Comparison of ENCODE assay signal across 23 cellular contexts in the genomic region with DNA sequence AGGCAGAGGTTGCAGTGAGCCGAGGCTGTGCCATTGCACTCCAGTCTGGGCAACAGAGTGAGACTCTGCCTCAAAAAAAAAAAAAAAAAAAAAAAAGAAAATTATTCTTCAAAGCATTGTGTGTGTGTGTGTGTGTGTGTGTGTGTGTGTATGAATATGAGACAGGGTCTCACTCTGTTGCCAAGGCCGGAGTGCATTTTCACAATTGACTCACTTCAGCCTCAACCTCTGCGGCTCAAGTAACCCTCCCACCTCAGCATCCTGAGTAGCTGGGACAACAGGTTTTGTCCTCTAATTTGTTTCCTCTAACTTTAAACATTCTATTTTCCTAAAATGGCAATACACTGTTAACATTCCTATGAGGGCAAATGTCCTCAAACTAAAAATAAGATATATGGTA. TPM values are rescaled to one million over a fixed set of nuclear protein-coding genes. Genes with fewer than 3 reads are reported as not detected.
A peak's percentile ranks its signal among the peaks of the same experiment; 100 is the strongest.
DNase-seq lines count a peak whose midpoint lies in the region; TF ChIP-seq lines count a peak whose summit lies in the region.
"Had no signal": no experiment of that assay in that cellular context is flagged by ENCODE, and none has a peak within 500 bp of the region (broad histone marks: within the 10 kb centered on the region; RNA-seq: fewer than 3 reads in every experiment).

No MANE protein-coding gene starts in this region.

- no peaks in the 10 kb centered on the region for H3K27me3 ChIP-seq in DOHH2 (ENCODE audit: control insufficient read depth, low read length)
- H3K27me3 ChIP-seq: BLaER1 treated with 17β-estradiol and CSF1 and Interleukin-3, amounts not matched to agents 10 nM and 100 nM; MG63 had no signal

- no peak overlapping the region for H3K4me3 ChIP-seq in DOHH2 (ENCODE audit: low read length)
- H3K4me3 ChIP-seq in foreskin fibroblast (ENCODE audit: low read depth in 1 of 2, low read length in 2 of 2) = no peak overlapping the region
- H3K4me3 ChIP-seq: BLaER1 treated with 17β-estradiol and CSF1 and Interleukin-3, amounts not matched to agents 10 nM and 100 nM; GM23338; MG63 had no signal

- peaks cover 16% of the 10 kb centered on the region for H3F3A ChIP-seq in DOHH2 (ENCODE audit: control insufficient read depth, insufficient read depth)

- DNase-seq in activated naive CD4-positive, alpha-beta T cell treated with anti-CD3 and anti-CD28 coated beads, Interleukin-2, amount 50 U/mL, for 16 hours = no peak
- DNase-seq in chondrocyte (ENCODE audit: low spot score) (no peak), osteocyte (ENCODE audit: extremely low spot score, unreplicated experiment) (no peak), NCI-H748 (lab: John Stamatoyannopoulos, UW; ENCODE audit: unreplicated experiment) (no peak), foreskin fibroblast (no peak)
- DNase-seq: AML-193; Caco-2; CD8-positive, alpha-beta T cell; DMS79 treated with DMSO at 0.1 percent for 48 hours; H9; KBM-7; MG63; NCI-H2029; NCI-H446; NCI-H524 treated with DMSO at 0.1 percent for 48 hours; SHP77 had no signal

- no peaks in the 10 kb centered on the region for H4K20me1 ChIP-seq in DOHH2 (ENCODE audit: control insufficient read depth, insufficient read depth, low read depth, low read length)
- H4K20me1 ChIP-seq: BLaER1 treated with 17β-estradiol and CSF1 and Interleukin-3, amounts not matched to agents 10 nM and 100 nM had no signal

- H3K9me2 ChIP-seq in DOHH2 (replicated peaks; ENCODE audit: control insufficient read depth, low read length) = no peaks in the 10 kb centered on the region

- no peaks in the 10 kb centered on the region for H3K9me3 Mint-ChIP-seq in activated naive CD4-positive, alpha-beta T cell treated with anti-CD3 and anti-CD28 coated beads, Interleukin-2, amount 50 U/mL, for 24 hours
- H3K9me3 Mint-ChIP-seq in chondrocyte (ENCODE audit: low read depth) (no peaks in the 10 kb centered on the region), osteocyte (ENCODE audit: unreplicated experiment) (no peaks in the 10 kb centered on the region)
- H3K9me3 Mint-ChIP-seq: CD8-positive, alpha-beta T cell; GM23338; H9 had no signal

- H3K36me3 Mint-ChIP-seq in activated naive CD4-positive, alpha-beta T cell treated with anti-CD3 and anti-CD28 coated beads, Interleukin-2, amount 50 U/mL, for 24 hours = no peaks in the 10 kb centered on the region
- H3K36me3 Mint-ChIP-seq in chondrocyte (ENCODE audit: low read depth) (no peaks in the 10 kb centered on the region), osteocyte (ENCODE audit: unreplicated experiment) (no peaks in the 10 kb centered on the region)
- H3K36me3 Mint-ChIP-seq: CD8-positive, alpha-beta T cell had no signal

- H3K36me3 ChIP-seq in DOHH2 (ENCODE audit: control insufficient read depth, low read length) = no peaks in the 10 kb centered on the region
- H3K36me3 ChIP-seq: BLaER1 treated with 17β-estradiol and CSF1 and Interleukin-3, amounts not matched to agents 10 nM and 100 nM; MG63 had no signal

- peaks cover 38% of the 10 kb centered on the region for H3K4me1 ChIP-seq in DOHH2 (ENCODE audit: control insufficient read depth, low read length)

- no peak for TF ChIP-seq CTCF in DOHH2 (IDR thresholded peaks at IDR 0.05; ENCODE audit: low read depth, low read length, poor library complexity, severe bottlenecking)
- no peak for TF ChIP-seq CTCF in chondrocyte (IDR thresholded peaks at IDR 0.05)
- no peak for TF ChIP-seq CTCF in osteocyte (IDR thresholded peaks at IDR 0.05)
- no peak for TF ChIP-seq CTCF in foreskin fibroblast (IDR thresholded peaks at IDR 0.05; ENCODE audit: low read depth, low read length)

- peaks cover 36% of the 10 kb centered on the region for H3K4me1 Mint-ChIP-seq in activated naive CD4-positive, alpha-beta T cell treated with anti-CD3 and anti-CD28 coated beads, Interleukin-2, amount 50 U/mL, for 24 hours
- H3K4me1 Mint-ChIP-seq in chondrocyte (ENCODE audit: low read depth) (peaks cover 32% of the 10 kb centered on the region), osteocyte (ENCODE audit: unreplicated experiment) (peaks cover 24% of the 10 kb centered on the region)
- H3K4me1 Mint-ChIP-seq: GM23338, H9 had no signal

- H3K27ac Mint-ChIP-seq in activated naive CD4-positive, alpha-beta T cell treated with anti-CD3 and anti-CD28 coated beads, Interleukin-2, amount 50 U/mL, for 24 hours = peak overlapping the region; percentile 35
- H3K27ac Mint-ChIP-seq in chondrocyte (ENCODE audit: unreplicated experiment) (peak overlapping the region; percentile 41), osteocyte (ENCODE audit: unreplicated experiment) (peak overlapping the region; percentile 87)
- H3K27ac Mint-ChIP-seq: GM23338, H9 had no signal

- peak overlapping the region; percentile 56 for H3K4me2 ChIP-seq in DOHH2 (ENCODE audit: low read length)
- H3K4me2 ChIP-seq: GM23338 had no signal

- H3K4me3 Mint-ChIP-seq in activated naive CD4-positive, alpha-beta T cell treated with anti-CD3 and anti-CD28 coated beads, Interleukin-2, amount 50 U/mL, for 24 hours = no peak overlapping the region
- H3K4me3 Mint-ChIP-seq in chondrocyte (ENCODE audit: unreplicated experiment) (no peak overlapping the region), osteocyte (ENCODE audit: unreplicated experiment) (no peak overlapping the region)
- H3K4me3 Mint-ChIP-seq: GM23338, H9 had no signal

- peak overlapping the region; percentile 64 for H3K27ac ChIP-seq in DOHH2 (ENCODE audit: low read depth, low read length)
- H3K27ac ChIP-seq: BLaER1 treated with 17β-estradiol and CSF1 and Interleukin-3, amounts not matched to agents 10 nM and 100 nM; RWPE1 had no signal

- H3K27me3 Mint-ChIP-seq in activated naive CD4-positive, alpha-beta T cell treated with anti-CD3 and anti-CD28 coated beads, Interleukin-2, amount 50 U/mL, for 24 hours = no peaks in the 10 kb centered on the region
- no peaks in the 10 kb centered on the region for H3K27me3 Mint-ChIP-seq in chondrocyte (ENCODE audit: low read depth)
- no peaks in the 10 kb centered on the region for H3K27me3 Mint-ChIP-seq in osteocyte (ENCODE audit: unreplicated experiment)

- no peaks in the 10 kb centered on the region for H3K9me3 ChIP-seq in DOHH2 (ENCODE audit: control insufficient read depth, insufficient read depth, low read length)
- H3K9me3 ChIP-seq: BLaER1 treated with 17β-estradiol and CSF1 and Interleukin-3, amounts not matched to agents 10 nM and 100 nM; Caco-2; MG63 had no signal

- H3K79me2 ChIP-seq in DOHH2 (ENCODE audit: control insufficient read depth, low read length) = no peaks in the 10 kb centered on the region

RNA-seq across cellular contexts. Expression of a gene that starts 7.7 kb away (rescaled TPM):
- total RNA-seq in chondrocyte = not detected in 3 replicates
- not detected in 2 replicates for total RNA-seq in osteocyte
- total RNA-seq: Caco-2; CD8-positive, alpha-beta T cell; GM23338; H9; HT1080; LHCN-M2 had no signal

Comparison
In these comparisons a context has a peak if more than half of its experiments do, and no peak if none do; other contexts are left out.
1. H3K27ac Mint-ChIP-seq: peak in every context shown above with its lines; median percentile 87 in osteocyte; 41 in chondrocyte; 35 in activated naive CD4-positive, alpha-beta T cell treated with anti-CD3 and anti-CD28 coated beads, Interleukin-2, amount 50 U/mL, for 24 hours.